ENCODE assay signal across 35 cellular contexts in genomic region chr3:137554242-137554641, GRCh38.
"Had no signal": no experiment of that assay in that cellular context is flagged by ENCODE, and none has a peak within 500 bp of the region (broad histone marks: within the 10 kb centered on the region; RNA-seq: fewer than 3 reads in every experiment).

No MANE protein-coding gene starts in this region.

- H3K9me3 ChIP-seq: MG63 had no signal

- H3K36me3 ChIP-seq: MG63 had no signal

- H3K4me3 ChIP-seq: MG63 had no signal

- DNase-seq: Karpas-422, Kasumi-1, MG63, MM.1S, MV-4-11, NCI-H1048, NCI-H1092, NCI-H1092 treated with DMSO at 0.1 percent for 48 hours, NCI-H1105, NCI-H1105 treated with DMSO at 0.1 percent for 48 hours, NCI-H1417, NCI-H1417 treated with DMSO at 0.1 percent for 48 hours, NCI-H1436, NCI-H1436 treated with DMSO at 0.1 percent for 48 hours, NCI-H146, NCI-H1694, NCI-H1694 treated with DMSO at 0.1 percent for 48 hours, NCI-H187, NCI-H187 treated with DMSO at 0.1 percent for 48 hours, NCI-H1930, NCI-H2029, NCI-H2029 treated with DMSO at 0.1 percent for 48 hours, NCI-H2081, NCI-H2081 treated with DMSO at 0.1 percent for 48 hours, NCI-H2107, NCI-H2171, NCI-H2171 treated with DMSO at 0.1 percent for 48 hours, NCI-H2227 treated with DMSO at 0.1 percent for 48 hours, NCI-H226, NCI-H345, NCI-H446, NCI-H446 treated with DMSO at 0.1 percent for 48 hours, NCI-H510A, NCI-H510A treated with DMSO at 0.1 percent for 48 hours, NCI-H524 had no signal
